Comparison of ENCODE assay signal across 15 cellular contexts in genomic region chr19:16874250-16874977, GRCh38. TPM values are rescaled to one million over a fixed set of nuclear protein-coding genes. Genes with fewer than 3 reads are reported as not detected.
DNase-seq lines count a peak whose midpoint lies in the region; ATAC-seq and TF ChIP-seq lines count a peak whose summit lies in the region.
"Had no signal": no experiment of that assay in that cellular context is flagged by ENCODE, and none has a peak within 500 bp of the region (broad histone marks: within the 10 kb centered on the region; RNA-seq: fewer than 3 reads in every experiment).

No MANE protein-coding gene starts in this region.

- H3K27me3 ChIP-seq in foreskin keratinocyte: no peaks in the 10 kb centered on the region
- H3K27me3 ChIP-seq: tibial artery had no signal

- peaks cover 46% of the 10 kb centered on the region for H3K36me3 Mint-ChIP-seq in activated naive CD4-positive, alpha-beta T cell treated with anti-CD3 and anti-CD28 coated beads, Interleukin-2, amount 10 ng/mL, durations not matched to agents 7 days and 5 days
- H3K36me3 Mint-ChIP-seq in activated B cell treated with CpG ODN at 0.5 μM for 24 hours (ENCODE audit: low read depth): peaks cover 73% of the 10 kb centered on the region
- H3K36me3 Mint-ChIP-seq in type B pancreatic cell: peaks cover 20% of the 10 kb centered on the region

- POLR2A ChIA-PET in activated B cell treated with CpG ODN at 0.5 μM for 24 hours (lab: Charles Lee): no interaction called here

- H3K27me3 Mint-ChIP-seq in activated naive CD4-positive, alpha-beta T cell treated with anti-CD3 and anti-CD28 coated beads, Interleukin-2, amount 10 ng/mL, durations not matched to agents 7 days and 5 days: no peaks in the 10 kb centered on the region
- no peaks in the 10 kb centered on the region for H3K27me3 Mint-ChIP-seq in activated B cell treated with CpG ODN at 0.5 μM for 24 hours
- no peaks in the 10 kb centered on the region for H3K27me3 Mint-ChIP-seq in type B pancreatic cell

- no peaks in the 10 kb centered on the region for H3K4me1 ChIP-seq in foreskin keratinocyte
- H3K4me1 ChIP-seq: tibial artery had no signal

- H3K27ac Mint-ChIP-seq in activated naive CD4-positive, alpha-beta T cell treated with anti-CD3 and anti-CD28 coated beads, Interleukin-2, amount 10 ng/mL, durations not matched to agents 7 days and 5 days: peak overlapping the region; percentile 80
- H3K27ac Mint-ChIP-seq in activated B cell treated with CpG ODN at 0.5 μM for 24 hours: peak overlapping the region; percentile 88
- H3K27ac Mint-ChIP-seq in type B pancreatic cell: peak overlapping the region; percentile 51

- CTCF ChIA-PET in activated naive CD4-positive, alpha-beta T cell treated with anti-CD3 and anti-CD28 coated beads, Interleukin-2, amount 10 ng/mL, durations not matched to agents 7 days and 5 days (lab: Charles Lee): interaction anchor here (0.6 kb wide), 1 partner anchor 103 kb away, joined by 4 read pairs; no protein-coding TSS in a partner anchor
- CTCF ChIA-PET in activated B cell treated with CpG ODN at 0.5 μM for 24 hours (lab: Charles Lee): no interaction called here

- peaks cover 8% of the 10 kb centered on the region for H3K9me3 Mint-ChIP-seq in activated naive CD4-positive, alpha-beta T cell treated with anti-CD3 and anti-CD28 coated beads, Interleukin-2, amount 10 ng/mL, durations not matched to agents 7 days and 5 days
- peaks cover 7% of the 10 kb centered on the region for H3K9me3 Mint-ChIP-seq in activated B cell treated with CpG ODN at 0.5 μM for 24 hours
- H3K9me3 Mint-ChIP-seq in type B pancreatic cell: no peaks in the 10 kb centered on the region

- intact Hi-C loops in activated B cell treated with CpG ODN at 0.5 μM for 24 hours (cut with micrococcal nuclease): no loop called here

- H3K27ac ChIP-seq in foreskin keratinocyte: peak overlapping the region; percentile 8
- H3K27ac ChIP-seq: tibial artery had no signal

- ATAC-seq in activated B cell treated with CpG ODN at 0.5 μM for 24 hours (ENCODE audit: low read depth) (no peak), foreskin keratinocyte (no peak), HG03342 (IDR thresholded peaks at IDR 0.05; ENCODE audit: unreplicated experiment) (no peak), HG02610 (IDR thresholded peaks at IDR 0.05; ENCODE audit: unreplicated experiment) (no peak), GM19328 (IDR thresholded peaks at IDR 0.05; ENCODE audit: unreplicated experiment) (no peak)

- no peak for DNase-seq in activated naive CD4-positive, alpha-beta T cell treated with anti-CD3 and anti-CD28 coated beads, Interleukin-2, amount 10 ng/mL, durations not matched to agents 7 days and 5 days
- DNase-seq in activated naive CD4-positive, alpha-beta T cell treated with Interleukin-2 at 50 U/mL for 16 hours: no peak
- no peak for DNase-seq in activated B cell treated with CpG ODN at 0.5 μM for 24 hours
- DNase-seq in foreskin keratinocyte: no peak
- DNase-seq in type B pancreatic cell (ENCODE audit: extremely low spot score, unreplicated experiment): no peak
- DNase-seq: aorta, NCI-H1417, NCI-H526 treated with DMSO at 0.1 percent for 48 hours, retina, SHP77 treated with DMSO at 0.1 percent for 48 hours, tibial artery had no signal

- H3K4me1 Mint-ChIP-seq in activated naive CD4-positive, alpha-beta T cell treated with anti-CD3 and anti-CD28 coated beads, Interleukin-2, amount 10 ng/mL, durations not matched to agents 7 days and 5 days: peaks cover 19% of the 10 kb centered on the region
- H3K4me1 Mint-ChIP-seq in activated B cell treated with CpG ODN at 0.5 μM for 24 hours (peaks cover 12% of the 10 kb centered on the region), type B pancreatic cell (ENCODE audit: unreplicated experiment) (no peaks in the 10 kb centered on the region)

- no peak overlapping the region for H3K4me3 Mint-ChIP-seq in activated naive CD4-positive, alpha-beta T cell treated with anti-CD3 and anti-CD28 coated beads, Interleukin-2, amount 10 ng/mL, durations not matched to agents 7 days and 5 days
- H3K4me3 Mint-ChIP-seq in activated B cell treated with CpG ODN at 0.5 μM for 24 hours (no peak overlapping the region), type B pancreatic cell (no peak overlapping the region)

- TF ChIP-seq CTCF in activated B cell treated with CpG ODN at 0.5 μM for 24 hours (IDR thresholded peaks at IDR 0.05) (no peak), foreskin keratinocyte (conservative IDR thresholded peaks at IDR 0.05) (no peak), type B pancreatic cell (conservative IDR thresholded peaks at IDR 0.05) (no peak)

RNA-seq across cellular contexts. Expression of gene F2RL3, which starts 14.4 kb away (rescaled TPM):
- 0.58 and 0.83 TPM in 2 replicates for total RNA-seq in activated B cell treated with CpG ODN at 0.5 μM for 24 hours
- total RNA-seq in foreskin keratinocyte: not detected in 2 replicates
- not detected in 2 replicates for polyA plus RNA-seq in foreskin keratinocyte
- not detected in 2 replicates for total RNA-seq in type B pancreatic cell (ENCODE audit: low replicate concordance)
- total RNA-seq: G401 had no signal

RNA-seq across cellular contexts. Expression of gene SIN3B, which starts 45.2 kb away (rescaled TPM):
- total RNA-seq in activated B cell treated with CpG ODN at 0.5 μM for 24 hours (63.7 and 73.1 TPM in 2 replicates), foreskin keratinocyte (27.2 and 28.5 TPM in 2 replicates), type B pancreatic cell (ENCODE audit: low replicate concordance) (58.9 and 71.2 TPM in 2 replicates)
- polyA plus RNA-seq in foreskin keratinocyte: 14.6 and 15.6 TPM in 2 replicates
